ENCODE assay signal across 8 cellular contexts in genomic region chr5:40796487-40796889, GRCh38. TPM values are rescaled to one million over a fixed set of nuclear protein-coding genes. Genes with fewer than 3 reads are reported as not detected.
DNase-seq lines count a peak whose midpoint lies in the region; ATAC-seq and TF ChIP-seq lines count a peak whose summit lies in the region.

No MANE protein-coding gene starts in this region.

- no peaks in the 10 kb centered on the region for H3K36me3 ChIP-seq in iPS-15b (ENCODE audit: control insufficient read depth, insufficient read depth, low read length)
- H3K36me3 ChIP-seq in suprapubic skin: peaks cover 3% of the 10 kb centered on the region

- POLR2A ChIA-PET in activated B cell treated with CpG ODN at 0.5 μM for 24 hours (lab: Charles Lee): interaction anchor here (0.7 to 1.6 kb wide), 4 partner anchors 9 to 1847 kb away, joined by 3 to 6 read pairs (median 3); partner anchors contain the start of gene RPL37

- no peak overlapping the region for H3K9ac ChIP-seq in iPS-15b (ENCODE audit: low read depth, low read length)

- TF ChIP-seq CTCF in activated B cell treated with CpG ODN at 0.5 μM for 24 hours (IDR thresholded peaks at IDR 0.05) (no peak), suprapubic skin (IDR thresholded peaks at IDR 0.05) (no peak)

- H3K4me1 Mint-ChIP-seq in T-helper 1 cell treated with Interleukin-12 subunit alpha and Interleukin-12 subunit beta and Interleukin-4 antibody, amounts not matched to agents 30 μg/mL and 1 μg/mL, for 36 hours (ENCODE audit: low read depth): peaks cover 33% of the 10 kb centered on the region
- peaks cover 46% of the 10 kb centered on the region for H3K4me1 Mint-ChIP-seq in activated B cell treated with CpG ODN at 0.5 μM for 24 hours

- H3K4me3 ChIP-seq in iPS-15b (ENCODE audit: low read depth, low read length) (peak overlapping the region; percentile 94), suprapubic skin (peak overlapping the region; percentile 80)

- CTCF ChIA-PET in activated B cell treated with CpG ODN at 0.5 μM for 24 hours (lab: Charles Lee): no interaction called here

- TF ChIP-seq POLR2A in suprapubic skin (IDR thresholded peaks at IDR 0.05): no peak

- peaks cover 10% of the 10 kb centered on the region for H3K27me3 Mint-ChIP-seq in T-helper 1 cell treated with Interleukin-12 subunit alpha and Interleukin-12 subunit beta and Interleukin-4 antibody, amounts not matched to agents 30 μg/mL and 1 μg/mL, for 36 hours (ENCODE audit: low read depth)
- no peaks in the 10 kb centered on the region for H3K27me3 Mint-ChIP-seq in activated B cell treated with CpG ODN at 0.5 μM for 24 hours

- H3K4me1 ChIP-seq in iPS-15b (ENCODE audit: control insufficient read depth, insufficient read depth, low read length) (no peaks in the 10 kb centered on the region), suprapubic skin (peaks cover 28% of the 10 kb centered on the region)

- H3K27me3 ChIP-seq in iPS-15b (ENCODE audit: control insufficient read depth, insufficient read depth, low read length): peaks cover 4% of the 10 kb centered on the region
- no peaks in the 10 kb centered on the region for H3K27me3 ChIP-seq in suprapubic skin

- H3K9me3 ChIP-seq in iPS-15b (ENCODE audit: control insufficient read depth, insufficient read depth, low read length) (no peaks in the 10 kb centered on the region), suprapubic skin (no peaks in the 10 kb centered on the region)

- no peaks in the 10 kb centered on the region for H3K9me3 Mint-ChIP-seq in T-helper 1 cell treated with Interleukin-12 subunit alpha and Interleukin-12 subunit beta and Interleukin-4 antibody, amounts not matched to agents 30 μg/mL and 1 μg/mL, for 36 hours
- no peaks in the 10 kb centered on the region for H3K9me3 Mint-ChIP-seq in activated B cell treated with CpG ODN at 0.5 μM for 24 hours

- intact Hi-C loops in activated B cell treated with CpG ODN at 0.5 μM for 24 hours (cut with micrococcal nuclease): loop anchor here (2.0 kb wide), 1 partner anchor 116 kb away; no protein-coding TSS in a partner anchor

- WGBS in suprapubic skin: 20% methylated on average over 3 of the region's 3 CpGs

- TF ChIP-seq EP300 in suprapubic skin (IDR thresholded peaks at IDR 0.05): no peak

- ATAC-seq in activated B cell treated with CpG ODN at 0.5 μM for 24 hours (ENCODE audit: low read depth) (no peak), HG03175 (IDR thresholded peaks at IDR 0.05; ENCODE audit: unreplicated experiment) (no peak), HG02571 (IDR thresholded peaks at IDR 0.05; ENCODE audit: unreplicated experiment) (no peak)

- no peak for DNase-seq in T-helper 1 cell
- no peak for DNase-seq in activated B cell treated with CpG ODN at 0.5 μM for 24 hours
- no peak for DNase-seq in suprapubic skin (ENCODE audit: low spot score in 2 of 2)
- DNase-seq in dedifferentiated amniotic fluid mesenchymal stem cell (ENCODE audit: extremely low spot score): no peak

- H3K4me3 Mint-ChIP-seq in T-helper 1 cell treated with Interleukin-12 subunit alpha and Interleukin-12 subunit beta and Interleukin-4 antibody, amounts not matched to agents 30 μg/mL and 1 μg/mL, for 36 hours: peak overlapping the region; percentile 87
- peak overlapping the region; percentile 91 for H3K4me3 Mint-ChIP-seq in activated B cell treated with CpG ODN at 0.5 μM for 24 hours

- H3K27ac Mint-ChIP-seq in T-helper 1 cell treated with Interleukin-12 subunit alpha and Interleukin-12 subunit beta and Interleukin-4 antibody, amounts not matched to agents 30 μg/mL and 1 μg/mL, for 36 hours: peak overlapping the region; percentile 55
- H3K27ac Mint-ChIP-seq in activated B cell treated with CpG ODN at 0.5 μM for 24 hours: peak overlapping the region; percentile 6

- H3K36me3 Mint-ChIP-seq in T-helper 1 cell treated with Interleukin-12 subunit alpha and Interleukin-12 subunit beta and Interleukin-4 antibody, amounts not matched to agents 30 μg/mL and 1 μg/mL, for 36 hours (ENCODE audit: low read depth): peaks cover 15% of the 10 kb centered on the region
- peaks cover 16% of the 10 kb centered on the region for H3K36me3 Mint-ChIP-seq in activated B cell treated with CpG ODN at 0.5 μM for 24 hours (ENCODE audit: low read depth)

- no peak overlapping the region for H3K27ac ChIP-seq in suprapubic skin

RNA-seq across cellular contexts. Expression of gene PRKAA1, which starts 1.7 kb away (rescaled TPM):
- total RNA-seq in activated B cell treated with CpG ODN at 0.5 μM for 24 hours: 61.9 and 69.4 TPM in 2 replicates
- 100 to 1,000 TPM in 1 of 4 donors, 10 to 100 TPM in 3; 37.8 to 118 (median 53.5) TPM for total RNA-seq in suprapubic skin

RNA-seq across cellular contexts. Expression of gene RPL37, which starts 38.5 kb away (rescaled TPM):
- total RNA-seq in activated B cell treated with CpG ODN at 0.5 μM for 24 hours: 2,223 and 2,547 TPM in 2 replicates
- 100 to 1,000 TPM; 242 to 737 (median 403) TPM for total RNA-seq in suprapubic skin

RNA-seq across cellular contexts. Expression of gene TTC33, which starts 40.7 kb away (rescaled TPM):
- total RNA-seq in activated B cell treated with CpG ODN at 0.5 μM for 24 hours (9.0 and 9.2 TPM in 2 replicates), suprapubic skin (10 to 100 TPM in 2 of 4 donors, 1 to 10 TPM in 2; 8.5 to 11.8 (median 9.6) TPM)

RNA-seq across cellular contexts. Expression of gene CARD6, which starts 44.7 kb away (rescaled TPM):
- total RNA-seq in activated B cell treated with CpG ODN at 0.5 μM for 24 hours: 3.7 and 4.3 TPM in 2 replicates
- 1 to 10 TPM; 3.9 to 8.7 (median 7.3) TPM for total RNA-seq in suprapubic skin
